27 cellular contexts compared by ENCODE assay signal in the genomic region with DNA sequence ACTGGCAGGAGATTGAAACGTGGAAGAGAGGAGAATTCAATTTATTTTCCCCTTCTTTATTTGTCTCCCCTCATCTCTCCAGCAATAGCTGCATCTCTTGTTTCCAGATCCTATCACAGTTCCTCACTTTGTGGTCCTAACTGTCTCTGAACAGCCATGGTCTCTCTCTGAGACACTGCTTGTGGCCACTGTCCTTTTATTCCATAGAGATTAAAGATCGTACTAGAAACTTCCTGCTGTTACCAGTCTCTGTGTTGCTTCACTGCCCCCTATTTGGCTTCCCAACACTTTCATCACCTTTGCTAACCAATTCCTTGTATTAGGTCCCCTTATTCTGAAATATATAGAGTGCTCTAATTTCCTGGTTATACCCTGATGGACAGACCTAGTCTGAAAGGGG. TPM values are rescaled to one million over a fixed set of nuclear protein-coding genes. Genes with fewer than 3 reads are reported as not detected.
DNase-seq lines count a peak whose midpoint lies in the region; TF ChIP-seq lines count a peak whose summit lies in the region.
"Had no signal": no experiment of that assay in that cellular context is flagged by ENCODE, and none has a peak within 500 bp of the region (broad histone marks: within the 10 kb centered on the region; RNA-seq: fewer than 3 reads in every experiment).

No MANE protein-coding gene starts in this region.

- peak overlapping the region; percentile 46 for H3K9ac ChIP-seq in adipocyte (ENCODE audit: low read length)
- H3K9ac ChIP-seq: neural progenitor cell had no signal

- H3K9me3 Mint-ChIP-seq in HFFc6 (peaks cover 9% of the 10 kb centered on the region), glutamatergic neuron (ENCODE audit: unreplicated experiment) (peaks cover 1% of the 10 kb centered on the region)
- no peaks in the 10 kb centered on the region for H3K9me3 Mint-ChIP-seq in activated T-helper 1 cell treated with anti-CD3 and anti-CD28 coated beads, Interleukin-12 subunit alpha, Interleukin-12 subunit beta, Interleukin-2, Interleukin-4 antibody, amounts not matched to agents 30 ng/mL and 10 ng/mL and 1 ng/mL, durations not matched to agents 14 hours and 24 hours and 36 hours
- H3K9me3 Mint-ChIP-seq: activated CD4-positive, alpha-beta memory T cell treated with anti-CD3 and anti-CD28 coated beads for 36 hours; activated T-helper 17 cell treated with anti-CD3 and anti-CD28 coated beads, Interleukin-2, amount 50 U/mL, for 72 hours; CD8-positive, alpha-beta memory T cell had no signal

- no peaks in the 10 kb centered on the region for H3K27me3 Mint-ChIP-seq in HFFc6 (ENCODE audit: insufficient read depth)
- H3K27me3 Mint-ChIP-seq in glutamatergic neuron (ENCODE audit: unreplicated experiment) = peaks cover 1% of the 10 kb centered on the region
- H3K27me3 Mint-ChIP-seq in activated T-helper 1 cell treated with anti-CD3 and anti-CD28 coated beads, Interleukin-12 subunit alpha, Interleukin-12 subunit beta, Interleukin-2, Interleukin-4 antibody, amounts not matched to agents 30 ng/mL and 10 ng/mL and 1 ng/mL, durations not matched to agents 14 hours and 24 hours and 36 hours (ENCODE audit: insufficient read depth) = peaks cover 7% of the 10 kb centered on the region
- H3K27me3 Mint-ChIP-seq: brain had no signal

- H2AFZ ChIP-seq in ACC112 (ENCODE audit: low read length, unreplicated experiment) = peak overlapping the region; percentile 57
- H2AFZ ChIP-seq: neural progenitor cell had no signal

- H3K36me3 ChIP-seq in ACC112 (ENCODE audit: insufficient read depth, low read length) = peaks cover 6% of the 10 kb centered on the region; the same call in 1 of the 2 replicates
- no peaks in the 10 kb centered on the region for H3K36me3 ChIP-seq in adipocyte (ENCODE audit: control insufficient read depth, insufficient read depth, low read length, severe bottlenecking)
- H3K36me3 ChIP-seq: neural progenitor cell, tibial nerve had no signal

- H3K4me3 Mint-ChIP-seq in HFFc6 (no peak overlapping the region; the same call in 1 of the 2 replicates), glutamatergic neuron (ENCODE audit: unreplicated experiment) (no peak overlapping the region)
- no peak overlapping the region for H3K4me3 Mint-ChIP-seq in activated T-helper 1 cell treated with anti-CD3 and anti-CD28 coated beads, Interleukin-12 subunit alpha, Interleukin-12 subunit beta, Interleukin-2, Interleukin-4 antibody, amounts not matched to agents 30 ng/mL and 10 ng/mL and 1 ng/mL, durations not matched to agents 14 hours and 24 hours and 36 hours
- H3K4me3 Mint-ChIP-seq: activated CD4-positive, alpha-beta memory T cell treated with anti-CD3 and anti-CD28 coated beads for 36 hours; activated naive CD4-positive, alpha-beta T cell treated with anti-CD3 and anti-CD28 coated beads, Interleukin-2, amount 10 ng/mL, durations not matched to agents 7 days and 5 days; activated T-helper 17 cell treated with anti-CD3 and anti-CD28 coated beads, Interleukin-2, amount 50 U/mL, for 72 hours; brain; CD8-positive, alpha-beta memory T cell; neural progenitor cell; T-helper 17 cell had no signal

- intact Hi-C loops in activated T-helper 1 cell treated with anti-CD3 and anti-CD28 coated beads, Interleukin-12 subunit alpha, Interleukin-12 subunit beta, Interleukin-2, Interleukin-4 antibody, amounts not matched to agents 30 ng/mL and 10 ng/mL and 1 ng/mL, durations not matched to agents 14 hours and 24 hours and 36 hours (cut with micrococcal nuclease) = no loop called here

- H3K27me3 ChIP-seq in ACC112 (ENCODE audit: insufficient read depth, low read length) (no peaks in the 10 kb centered on the region), adipocyte (replicated peaks; ENCODE audit: control insufficient read depth, insufficient read depth, low read length) (no peaks in the 10 kb centered on the region)
- H3K27me3 ChIP-seq: neural progenitor cell, tibial nerve had no signal

- H3K4me3 ChIP-seq in ACC112 (ENCODE audit: low read depth, low read length) (no peak overlapping the region), adipocyte (ENCODE audit: low read length) (no peak overlapping the region)
- H3K4me3 ChIP-seq: neural progenitor cell, tibial nerve had no signal

- H3K4me1 Mint-ChIP-seq in HFFc6 (ENCODE audit: low read depth) (peaks cover 77% of the 10 kb centered on the region), glutamatergic neuron (ENCODE audit: low read depth, unreplicated experiment) (peaks cover 16% of the 10 kb centered on the region)
- H3K4me1 Mint-ChIP-seq in activated T-helper 1 cell treated with anti-CD3 and anti-CD28 coated beads, Interleukin-12 subunit alpha, Interleukin-12 subunit beta, Interleukin-2, Interleukin-4 antibody, amounts not matched to agents 30 ng/mL and 10 ng/mL and 1 ng/mL, durations not matched to agents 14 hours and 24 hours and 36 hours (ENCODE audit: low read depth) = no peaks in the 10 kb centered on the region
- H3K4me1 Mint-ChIP-seq: activated naive CD4-positive, alpha-beta T cell treated with anti-CD3 and anti-CD28 coated beads, Interleukin-2, amount 10 ng/mL, durations not matched to agents 7 days and 5 days; activated T-helper 17 cell treated with anti-CD3 and anti-CD28 coated beads, Interleukin-2, amount 50 U/mL, for 72 hours; CD8-positive, alpha-beta memory T cell; T-helper 17 cell had no signal

- no peak for TF ChIP-seq CTCF in HFFc6 (IDR thresholded peaks at IDR 0.05)
- no peak for TF ChIP-seq CTCF in glutamatergic neuron (IDR thresholded peaks at IDR 0.05; ENCODE audit: partially characterized antibody, unreplicated experiment)

- H3K9me3 ChIP-seq in adipocyte (ENCODE audit: control insufficient read depth, low read length) = peaks cover 7% of the 10 kb centered on the region
- H3K9me3 ChIP-seq: tibial nerve had no signal

- H3K27ac ChIP-seq in ACC112 (ENCODE audit: low read depth, low read length) = peak overlapping the region; percentile 81
- H3K27ac ChIP-seq: neural progenitor cell, tibial nerve had no signal

- H3K79me2 ChIP-seq in ACC112 (ENCODE audit: control insufficient read depth, insufficient read depth, low read length, unreplicated experiment) = no peaks in the 10 kb centered on the region

- H3K36me3 Mint-ChIP-seq in HFFc6 (ENCODE audit: low read depth) = peaks cover 13% of the 10 kb centered on the region
- peaks cover 16% of the 10 kb centered on the region for H3K36me3 Mint-ChIP-seq in glutamatergic neuron (ENCODE audit: unreplicated experiment)
- H3K36me3 Mint-ChIP-seq in activated T-helper 1 cell treated with anti-CD3 and anti-CD28 coated beads, Interleukin-12 subunit alpha, Interleukin-12 subunit beta, Interleukin-2, Interleukin-4 antibody, amounts not matched to agents 30 ng/mL and 10 ng/mL and 1 ng/mL, durations not matched to agents 14 hours and 24 hours and 36 hours (ENCODE audit: low read depth) = no peaks in the 10 kb centered on the region
- H3K36me3 Mint-ChIP-seq: activated CD4-positive, alpha-beta memory T cell treated with anti-CD3 and anti-CD28 coated beads for 36 hours; activated naive CD4-positive, alpha-beta T cell treated with anti-CD3 and anti-CD28 coated beads, Interleukin-2, amount 10 ng/mL, durations not matched to agents 7 days and 5 days; CD8-positive, alpha-beta memory T cell; neural progenitor cell had no signal

- H3K4me1 ChIP-seq in ACC112 (ENCODE audit: control insufficient read depth, insufficient read depth, low read length, unreplicated experiment) (peaks cover 46% of the 10 kb centered on the region), adipocyte (ENCODE audit: control insufficient read depth, insufficient read depth, low read length) (peaks cover 52% of the 10 kb centered on the region)
- H3K4me1 ChIP-seq: tibial nerve had no signal

- DNase-seq in HFFc6 = no peak
- no peak for DNase-seq in adipocyte (ENCODE audit: low read depth)
- DNase-seq in glutamatergic neuron = no peak
- no peak for DNase-seq in DMS153 (lab: John Stamatoyannopoulos, UW)
- DNase-seq in KG1 (lab: John Stamatoyannopoulos, UW) = no peak
- no peak for DNase-seq in islet precursor cell
- no peak for DNase-seq in activated T-helper 1 cell treated with anti-CD3 and anti-CD28 coated beads, Interleukin-12 subunit alpha, Interleukin-12 subunit beta, Interleukin-2, Interleukin-4 antibody, amounts not matched to agents 30 ng/mL and 10 ng/mL and 1 ng/mL, durations not matched to agents 14 hours and 24 hours and 36 hours (ENCODE audit: low spot score)
- DNase-seq: activated CD4-positive, alpha-beta memory T cell treated with anti-CD3 and anti-CD28 coated beads for 36 hours; activated CD4-positive, CD25-positive, alpha-beta regulatory T cell treated with anti-CD3 and anti-CD28 coated beads, Interleukin-2, amount 50 U/mL, for 72 hours; activated CD8-positive, alpha-beta memory T cell treated with anti-CD3 and anti-CD28 coated beads, Interleukin-2, amount 50 U/mL, for 4 hours; activated naive CD4-positive, alpha-beta T cell treated with anti-CD3 and anti-CD28 coated beads, Interleukin-2, amount 10 ng/mL, durations not matched to agents 7 days and 5 days; CD8-positive, alpha-beta memory T cell; cerebellar nuclear complex; DMS 273 treated with DMSO at 0.1 percent for 48 hours; EL; HCEC 1CT; hypothalamus; mesenchymal stem cell; NCI-H1048; NCI-H82; stimulated activated CD4-positive, alpha-beta T cell treated with anti-CD3 and anti-CD28 coated beads, Interleukin-4, amount 100 ng/mL, for 1 hour; T-helper 17 cell had no signal

- H3K27ac Mint-ChIP-seq in HFFc6 (peak overlapping the region; percentile 92), glutamatergic neuron (ENCODE audit: unreplicated experiment) (peak overlapping the region; percentile 78)
- no peak overlapping the region for H3K27ac Mint-ChIP-seq in activated T-helper 1 cell treated with anti-CD3 and anti-CD28 coated beads, Interleukin-12 subunit alpha, Interleukin-12 subunit beta, Interleukin-2, Interleukin-4 antibody, amounts not matched to agents 30 ng/mL and 10 ng/mL and 1 ng/mL, durations not matched to agents 14 hours and 24 hours and 36 hours
- H3K27ac Mint-ChIP-seq: activated CD4-positive, alpha-beta memory T cell treated with anti-CD3 and anti-CD28 coated beads for 36 hours; activated naive CD4-positive, alpha-beta T cell treated with anti-CD3 and anti-CD28 coated beads, Interleukin-2, amount 10 ng/mL, durations not matched to agents 7 days and 5 days; activated T-helper 17 cell treated with anti-CD3 and anti-CD28 coated beads, Interleukin-2, amount 50 U/mL, for 72 hours; CD8-positive, alpha-beta memory T cell; neural progenitor cell; T-helper 17 cell had no signal

RNA-seq across cellular contexts. Expression of gene CAVIN2, which starts 48.9 kb away (rescaled TPM):
- 10 to 100 TPM in 4 of 6 experiments, 1 to 10 TPM in 2; 3.1 to 15.9 (median 14.5) TPM for total RNA-seq in HFFc6 (2021; fragmentation: NEBNext Ultra II Directional; extraction: Animal tissue kit (Norgen Biotek cat#: 25700))
- total RNA-seq in glutamatergic neuron (ENCODE audit: unreplicated experiment) = not detected
- total RNA-seq in activated T-helper 1 cell treated with anti-CD3 and anti-CD28 coated beads, Interleukin-12 subunit alpha, Interleukin-12 subunit beta, Interleukin-2, Interleukin-4 antibody, amounts not matched to agents 30 ng/mL and 10 ng/mL and 1 ng/mL, durations not matched to agents 14 hours and 24 hours and 36 hours = not detected in 2 replicates
- total RNA-seq: activated CD4-positive, alpha-beta memory T cell treated with anti-CD3 and anti-CD28 coated beads for 36 hours; CD8-positive, alpha-beta memory T cell had no signal
